8 cellular contexts compared by ENCODE assay signal in genomic region chr9:38641985-38642864, GRCh38. TPM values are rescaled to one million over a fixed set of nuclear protein-coding genes. Genes with fewer than 3 reads are reported as not detected.
DNase-seq lines count a peak whose midpoint lies in the region; ATAC-seq and TF ChIP-seq lines count a peak whose summit lies in the region.

No MANE protein-coding gene starts in this region.

- 72 to 73% methylated on average over 12 of the region's 12 CpGs for WGBS in testis, 2 donors

- H3K27ac ChIP-seq in VCaP (peak overlapping the region; percentile 19; the same call in 1 of the 2 replicates), left ventricle myocardium inferior (replicated peaks) (no peak overlapping the region), testis (no peak overlapping the region)

- DNase-seq in NCI-H1417 (lab: John Stamatoyannopoulos, UW) (peak; percentile 17 to 72 (median 52)), NCI-H1417 treated with DMSO at 0.1 percent for 48 hours (lab: John Stamatoyannopoulos, UW) (no peak), MV-4-11 (lab: John Stamatoyannopoulos, UW) (peak; percentile 28), left ventricle myocardium inferior (no peak), testis (peak; percentile 48)
- no peak for DNase-seq in activated CD4-positive, CD25-positive, alpha-beta regulatory T cell treated with anti-CD3 and anti-CD28 coated beads, Interleukin-2, amount 50 U/mL, for 72 hours

- H3K4me1 ChIP-seq in left ventricle myocardium inferior (peaks cover 16% of the 10 kb centered on the region), testis (no peaks in the 10 kb centered on the region)

- intact Hi-C loops in left ventricle myocardium inferior (cut with micrococcal nuclease): no loop called here
- intact Hi-C loops in testis (cut with DNase I; ENCODE audit: low total_unique reads): no loop called here

- ATAC-seq in HG03025 (IDR thresholded peaks at IDR 0.05; ENCODE audit: low FRiP score, unreplicated experiment): no peak

- H3K36me3 ChIP-seq in left ventricle myocardium inferior (no peaks in the 10 kb centered on the region), testis (ENCODE audit: low read depth, missing control alignments) (no peaks in the 10 kb centered on the region)

- TF ChIP-seq CTCF in VCaP (conservative IDR thresholded peaks at IDR 0.05) (peak; percentile 71), left ventricle myocardium inferior (IDR thresholded peaks at IDR 0.05; ENCODE audit: borderline replicate concordance) (peak; percentile 61), testis (IDR thresholded peaks at IDR 0.05) (peak; percentile 26 to 41 (median 38))

- TF ChIP-seq POLR2A in testis (IDR thresholded peaks at IDR 0.05): no peak

- H3K9me3 ChIP-seq in left ventricle myocardium inferior (replicated peaks) (no peaks in the 10 kb centered on the region), testis (no peaks in the 10 kb centered on the region)

- H3K27me3 ChIP-seq in left ventricle myocardium inferior (ENCODE audit: low read depth) (peaks cover 21% of the 10 kb centered on the region), testis (no peaks in the 10 kb centered on the region)

- H3K4me3 ChIP-seq in left ventricle myocardium inferior (no peak overlapping the region), testis (no peak overlapping the region)

RNA-seq across cellular contexts. Expression of gene ANKRD18A, which starts 21.8 kb away (rescaled TPM):
- total RNA-seq in left ventricle myocardium inferior (2.6 TPM), testis (10 to 100 TPM; 51.7 to 80.2 TPM)
- 14.2 TPM for polyA plus RNA-seq in testis (ENCODE audit: insufficient read depth, low read depth, low replicate concordance)

Comparison
In these comparisons a context has a peak if more than half of its experiments do, and no peak if none do; other contexts are left out.
1. DNase-seq: peak in NCI-H1417 (3 of 3), MV-4-11 (single experiment) and testis (single experiment); none in NCI-H1417 treated with DMSO at 0.1 percent for 48 hours (single experiment), left ventricle myocardium inferior (single experiment) and activated CD4-positive, CD25-positive, alpha-beta regulatory T cell treated with anti-CD3 and anti-CD28 coated beads, Interleukin-2, amount 50 U/mL, for 72 hours (single experiment).
2. RNA of gene ANKRD18A, which starts 21.8 kb away (total RNA-seq): 51.7 to 80.2 TPM in testis; 2.6 TPM in left ventricle myocardium inferior (single experiment); every median in the first group is over 10 times any median in the second.
3. Peak in every context shown above with its lines, with median percentiles within 50 percentile points of each other: CTCF ChIP-seq.